Comparison of ENCODE assay signal across 11 cellular contexts in genomic region chr10:62380002-62380401, GRCh38. TPM values are rescaled to one million over a fixed set of nuclear protein-coding genes. Genes with fewer than 3 reads are reported as not detected.
A peak's percentile ranks its signal among the peaks of the same experiment; 100 is the strongest.
DNase-seq lines count a peak whose midpoint lies in the region; ATAC-seq and TF ChIP-seq lines count a peak whose summit lies in the region.
"Had no signal": no experiment of that assay in that cellular context is flagged by ENCODE, and none has a peak within 500 bp of the region (broad histone marks: within the 10 kb centered on the region; RNA-seq: fewer than 3 reads in every experiment).

No MANE protein-coding gene starts in this region.

- POLR2A ChIA-PET in BJ (lab: Charles Lee), result no interaction called here

- H3K36me3 ChIP-seq in BJ (ENCODE audit: control insufficient read depth, insufficient read depth, low read length) (no peaks in the 10 kb centered on the region), adipocyte (ENCODE audit: control insufficient read depth, insufficient read depth, low read length, severe bottlenecking) (no peaks in the 10 kb centered on the region), hepatocyte (replicated peaks; ENCODE audit: insufficient read depth, low read depth) (no peaks in the 10 kb centered on the region)

- no peaks in the 10 kb centered on the region for H3K9me2 ChIP-seq in hepatocyte (replicated peaks; ENCODE audit: insufficient read depth)

- no peak for TF ChIP-seq CTCF in BJ (IDR thresholded peaks at IDR 0.05; ENCODE audit: insufficient read depth, low read depth, low read length)
- TF ChIP-seq CTCF in hepatocyte (IDR thresholded peaks at IDR 0.05; ENCODE audit: poor library complexity), result no peak

- H3K4me1 ChIP-seq in adipocyte (ENCODE audit: control insufficient read depth, insufficient read depth, low read length) (peaks cover 18% of the 10 kb centered on the region), hepatocyte (ENCODE audit: insufficient read depth) (no peaks in the 10 kb centered on the region)

- H2AFZ ChIP-seq in hepatocyte, result no peak overlapping the region

- ATAC-seq in HG03354 (IDR thresholded peaks at IDR 0.05; ENCODE audit: poor library complexity, severe bottlenecking, unreplicated experiment), result no peak
- ATAC-seq in Right ventricle myocardium superior (ENCODE audit: poor library complexity), result no peak
- ATAC-seq: left ventricle myocardium superior had no signal

- peak overlapping the region; percentile 48 for H3K27ac ChIP-seq in hepatocyte

- intact Hi-C loops in posterior cingulate gyrus (cut with DNase I), result no loop called here
- intact Hi-C loops in Right ventricle myocardium superior (cut with DNase I), result no loop called here

- H4K20me1 ChIP-seq in hepatocyte (ENCODE audit: insufficient read depth, poor library complexity, severe bottlenecking), result no peaks in the 10 kb centered on the region

- H3K4me3 ChIP-seq in BJ (ENCODE audit: low read depth, low read length) (no peak overlapping the region), adipocyte (ENCODE audit: low read length) (no peak overlapping the region), hepatocyte (no peak overlapping the region)

- peak; percentile 35 for DNase-seq in BJ (ENCODE audit: low read depth)
- peak; percentile 95 for DNase-seq in HT1080 (ENCODE audit: low read depth)
- DNase-seq in adipocyte (ENCODE audit: low read depth), result peak; percentile 60
- DNase-seq in hepatocyte (ENCODE audit: low spot score), result peak; percentile 49
- no peak for DNase-seq in posterior cingulate gyrus
- no peak for DNase-seq in stimulated activated CD4-positive, alpha-beta T cell treated with anti-CD3 and anti-CD28 coated beads, Interleukin-15, amount 100 ng/mL, for 24 hours
- DNase-seq in Right ventricle myocardium superior, result no peak
- DNase-seq: left ventricle myocardium superior, NCI-H774 had no signal

- no peaks in the 10 kb centered on the region for H3K79me2 ChIP-seq in hepatocyte

- H3K4me2 ChIP-seq in hepatocyte, result no peak overlapping the region

- WGBS in hepatocyte (ENCODE audit: low lambda C conversion rate, missing lambda C conversion rate), result 11% methylated on average over 1 of the region's 1 CpG

- H3K9ac ChIP-seq in adipocyte (ENCODE audit: low read length), result no peak overlapping the region

- CTCF ChIA-PET in BJ (lab: Yijun Ruan, JAX), result interaction anchor here (1.0 kb wide), 1 partner anchor 115 kb away, joined by 3 read pairs; no protein-coding TSS in a partner anchor

- no peaks in the 10 kb centered on the region for H3K9me3 ChIP-seq in adipocyte (ENCODE audit: control insufficient read depth, low read length)
- H3K9me3 ChIP-seq in hepatocyte (ENCODE audit: low read depth), result no peaks in the 10 kb centered on the region
- H3K9me3 ChIP-seq: Caco-2 had no signal

- H3K27me3 ChIP-seq in BJ (ENCODE audit: control insufficient read depth, insufficient read depth, low read length) (no peaks in the 10 kb centered on the region), adipocyte (replicated peaks; ENCODE audit: control insufficient read depth, insufficient read depth, low read length) (no peaks in the 10 kb centered on the region), hepatocyte (peaks cover 12% of the 10 kb centered on the region)

RNA-seq across cellular contexts. Expression of gene ZNF365, which starts 5.8 kb away (rescaled TPM):
- 3.7 and 4.5 TPM in 2 replicates for polyA plus RNA-seq in BJ (2011; rRNA removed)
- polyA minus RNA-seq in BJ (2011; rRNA and poly(A)+ RNA removed), result 3.6 and 6.1 TPM in 2 replicates
- total RNA-seq in HT1080 (2014; rRNA removed; shearing (Covaris generic)), result 8.2 and 8.8 TPM in 2 replicates
- 6.2 and 7.4 TPM in 2 replicates for polyA plus RNA-seq in HT1080 (2015; cell fraction: cytosol; rRNA removed)
- polyA plus RNA-seq in HT1080 (2015; cell fraction: nucleus; rRNA removed), result 5.9 and 6.4 TPM in 2 replicates
- 0.24 and 0.93 TPM in 2 replicates for total RNA-seq in hepatocyte
- 0.28 and 0.60 TPM in 2 replicates for polyA plus RNA-seq in hepatocyte
- not detected for total RNA-seq in Right ventricle myocardium superior
- total RNA-seq: Caco-2, left ventricle myocardium superior had no signal

Comparison
In these comparisons a context has a peak if more than half of its experiments do, and no peak if none do; other contexts are left out.
1. DNase-seq: peak in BJ (single experiment), HT1080 (single experiment), adipocyte (single experiment) and hepatocyte (single experiment); none in posterior cingulate gyrus (0 of 10), stimulated activated CD4-positive, alpha-beta T cell treated with anti-CD3 and anti-CD28 coated beads, Interleukin-15, amount 100 ng/mL, for 24 hours (single experiment) and Right ventricle myocardium superior (single experiment).